Comparison of ENCODE assay signal across 1 cellular context in the genomic region with DNA sequence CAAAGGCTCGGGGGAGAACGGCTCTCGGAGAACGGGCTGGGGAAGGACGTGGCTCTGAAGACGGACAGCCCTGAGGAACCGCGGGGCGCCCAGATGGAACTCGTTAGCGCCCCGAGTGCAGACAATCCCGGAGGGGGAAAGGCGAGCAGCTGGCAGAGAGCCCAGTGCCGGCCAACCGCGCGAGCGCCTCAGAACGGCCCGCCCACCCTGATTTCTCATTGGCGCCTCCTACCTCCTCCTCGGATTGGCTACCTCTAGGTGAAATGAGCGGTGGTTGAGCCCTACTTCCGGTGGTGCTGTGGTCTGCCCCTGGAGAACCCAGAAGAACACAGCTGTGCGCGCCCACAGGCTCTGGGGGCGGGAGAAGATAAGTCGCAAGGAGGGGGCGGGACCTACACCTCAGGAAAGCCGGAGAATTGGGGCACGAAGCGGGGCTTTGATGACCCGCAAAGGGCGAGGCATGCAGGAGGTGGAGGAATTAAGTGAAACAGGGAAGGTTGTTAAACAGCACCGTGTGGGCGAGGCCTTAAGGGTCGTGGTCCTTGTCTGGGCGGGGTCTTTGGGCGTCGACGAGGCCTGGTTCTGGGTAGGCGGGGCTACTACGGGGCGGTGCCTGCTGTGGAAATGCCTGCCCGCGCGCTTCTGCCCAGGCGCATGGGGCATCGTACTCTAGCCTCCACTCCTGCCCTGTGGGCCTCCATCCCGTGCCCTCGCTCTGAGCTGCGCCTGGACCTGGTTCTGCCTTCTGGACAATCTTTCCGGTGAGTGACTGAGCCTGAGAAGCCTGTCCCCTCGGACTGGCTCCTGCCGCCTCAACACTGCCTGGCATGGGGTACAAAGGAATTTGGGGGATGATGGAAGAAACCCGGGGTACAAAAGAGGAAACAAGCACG.
TF ChIP-seq lines count a peak whose summit lies in the region.

A gene (plus strand): TSS at position 290 of the 893 bp plus-strand sequence. CDS start 335 bp downstream, at position 625.

TF ChIP-seq in K562, 482 proteins besides CTCF, POLR2A, EP300 and RAD21 (continued from another document and continues in another):
- TF ChIP-seq, protein P1, sequence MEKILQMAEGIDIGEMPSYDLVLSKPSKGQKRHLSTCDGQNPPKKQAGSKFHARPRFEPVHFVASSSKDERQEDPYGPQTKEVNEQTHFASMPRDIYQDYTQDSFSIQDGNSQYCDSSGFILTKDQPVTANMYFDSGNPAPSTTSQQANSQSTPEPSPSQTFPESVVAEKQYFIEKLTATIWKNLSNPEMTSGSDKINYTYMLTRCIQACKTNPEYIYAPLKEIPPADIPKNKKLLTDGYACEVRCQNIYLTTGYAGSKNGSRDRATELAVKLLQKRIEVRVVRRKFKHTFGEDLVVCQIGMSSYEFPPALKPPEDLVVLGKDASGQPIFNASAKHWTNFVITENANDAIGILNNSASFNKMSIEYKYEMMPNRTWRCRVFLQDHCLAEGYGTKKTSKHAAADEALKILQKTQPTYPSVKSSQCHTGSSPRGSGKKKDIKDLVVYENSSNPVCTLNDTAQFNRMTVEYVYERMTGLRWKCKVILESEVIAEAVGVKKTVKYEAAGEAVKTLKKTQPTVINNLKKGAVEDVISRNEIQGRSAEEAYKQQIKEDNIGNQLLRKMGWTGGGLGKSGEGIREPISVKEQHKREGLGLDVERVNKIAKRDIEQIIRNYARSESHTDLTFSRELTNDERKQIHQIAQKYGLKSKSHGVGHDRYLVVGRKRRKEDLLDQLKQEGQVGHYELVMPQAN (IDR thresholded peaks at IDR 0.05; ENCODE audit: borderline replicate concordance): peak; percentile 88
- TF ChIP-seq MAZ (CRISPR knock-in tag; conservative IDR thresholded peaks at IDR 0.05 in 1 of 2, IDR thresholded peaks at IDR 0.05 in 1 of 2) (peak; percentile 66 to 88; a peak in 2 of 4 replicates), KAT8 (IDR thresholded peaks at IDR 0.05; ENCODE audit: low read depth) (no peak), ARHGAP35 (IDR thresholded peaks at IDR 0.05; ENCODE audit: partially characterized antibody) (no peak), GABPB2 (CRISPR knock-in tag; conservative IDR thresholded peaks at IDR 0.05) (no peak), FOXA1 (IDR thresholded peaks at IDR 0.05; ENCODE audit: borderline replicate concordance) (no peak), CCAR2 (IDR thresholded peaks at IDR 0.05; ENCODE audit: low read depth, low read length) (no peak), ILK (tag; IDR thresholded peaks at IDR 0.05; ENCODE audit: borderline replicate concordance, low read depth) (no peak), STAT5B (CRISPR knock-in tag; IDR thresholded peaks at IDR 0.05) (no peak), ZNF224 (CRISPR knock-in tag; IDR thresholded peaks at IDR 0.05) (peak; percentile 68; the same call in 1 of the 2 replicates), MYC (IDR thresholded peaks at IDR 0.05; ENCODE audit: low read depth, low read length) (peak; percentile 52), MYC (CRISPR knock-in tag; IDR thresholded peaks at IDR 0.05; ENCODE audit: borderline replicate concordance, low read depth) (no peak), HEY1 (CRISPR knock-in tag; IDR thresholded peaks at IDR 0.05; ENCODE audit: borderline replicate concordance) (no peak), BMI1 (IDR thresholded peaks at IDR 0.05; ENCODE audit: low read length) (no peak), STAG1 (CRISPR knock-in tag; IDR thresholded peaks at IDR 0.05; ENCODE audit: borderline replicate concordance) (no peak), ZNF263 (CRISPR knock-in tag; IDR thresholded peaks at IDR 0.05; ENCODE audit: borderline replicate concordance) (peak; percentile 64; the same call in 1 of the 2 replicates), FIP1L1 (IDR thresholded peaks at IDR 0.05; ENCODE audit: low read depth, low read length, poor library complexity, severe bottlenecking) (peak; percentile 44), NFXL1 (CRISPR knock-in tag; IDR thresholded peaks at IDR 0.05) (no peak), RBM25 (IDR thresholded peaks at IDR 0.05; ENCODE audit: low read depth, low read length, severe bottlenecking) (peak; percentile 37), ZEB2 (IDR thresholded peaks at IDR 0.05) (0 out of 2 replicates have a peak, but pooled peaks have one; percentile 11), SP1 (CRISPR knock-in tag; IDR thresholded peaks at IDR 0.05) (peak; percentile 96), MTF1 (CRISPR knock-in tag; IDR thresholded peaks at IDR 0.05; ENCODE audit: borderline replicate concordance) (no peak), ZNF668 (CRISPR knock-in tag; IDR thresholded peaks at IDR 0.05) (no peak), HNRNPH1 (optimal IDR thresholded peaks at IDR 0.05; ENCODE audit: low read depth, low read length) (no peak), OTX1 (CRISPR knock-in tag; IDR thresholded peaks at IDR 0.05) (0 out of 2 replicates have a peak, but pooled peaks have one; percentile 14), MXI1 (IDR thresholded peaks at IDR 0.05; ENCODE audit: low read depth, low read length) (no peak), CBX5 (IDR thresholded peaks at IDR 0.05; ENCODE audit: borderline replicate concordance, low read depth) (no peak), ZNF324 (CRISPR knock-in tag; IDR thresholded peaks at IDR 0.05) (no peak; the same call in 1 of the 2 replicates), DPF2 (IDR thresholded peaks at IDR 0.05) (peak; percentile 82), POLR3G (IDR thresholded peaks at IDR 0.05; ENCODE audit: extremely low read depth, insufficient read length, insufficient replicate concordance) (no peak), FOS (IDR thresholded peaks at IDR 0.05; ENCODE audit: extremely low read depth, insufficient read length) (peak; percentile 71), SETDB1 (IDR thresholded peaks at IDR 0.05; ENCODE audit: low read length) (peak; percentile 36), NR3C1 (CRISPR knock-in tag; IDR thresholded peaks at IDR 0.05) (no peak), RFX1 (IDR thresholded peaks at IDR 0.05) (no peak), ZFP1 (CRISPR knock-in tag; IDR thresholded peaks at IDR 0.05) (no peak)
- TF ChIP-seq, protein P2, sequence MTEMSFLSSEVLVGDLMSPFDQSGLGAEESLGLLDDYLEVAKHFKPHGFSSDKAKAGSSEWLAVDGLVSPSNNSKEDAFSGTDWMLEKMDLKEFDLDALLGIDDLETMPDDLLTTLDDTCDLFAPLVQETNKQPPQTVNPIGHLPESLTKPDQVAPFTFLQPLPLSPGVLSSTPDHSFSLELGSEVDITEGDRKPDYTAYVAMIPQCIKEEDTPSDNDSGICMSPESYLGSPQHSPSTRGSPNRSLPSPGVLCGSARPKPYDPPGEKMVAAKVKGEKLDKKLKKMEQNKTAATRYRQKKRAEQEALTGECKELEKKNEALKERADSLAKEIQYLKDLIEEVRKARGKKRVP (CRISPR knock-in tag; IDR thresholded peaks at IDR 0.05): no peak
- TF ChIP-seq, protein P3, sequence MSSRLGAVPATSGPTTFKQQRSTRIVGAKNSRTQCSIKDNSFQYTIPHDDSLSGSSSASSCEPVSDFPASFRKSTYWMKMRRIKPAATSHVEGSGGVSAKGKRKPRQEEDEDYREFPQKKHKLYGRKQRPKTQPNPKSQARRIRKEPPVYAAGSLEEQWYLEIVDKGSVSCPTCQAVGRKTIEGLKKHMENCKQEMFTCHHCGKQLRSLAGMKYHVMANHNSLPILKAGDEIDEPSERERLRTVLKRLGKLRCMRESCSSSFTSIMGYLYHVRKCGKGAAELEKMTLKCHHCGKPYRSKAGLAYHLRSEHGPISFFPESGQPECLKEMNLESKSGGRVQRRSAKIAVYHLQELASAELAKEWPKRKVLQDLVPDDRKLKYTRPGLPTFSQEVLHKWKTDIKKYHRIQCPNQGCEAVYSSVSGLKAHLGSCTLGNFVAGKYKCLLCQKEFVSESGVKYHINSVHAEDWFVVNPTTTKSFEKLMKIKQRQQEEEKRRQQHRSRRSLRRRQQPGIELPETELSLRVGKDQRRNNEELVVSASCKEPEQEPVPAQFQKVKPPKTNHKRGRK (tag; IDR thresholded peaks at IDR 0.05): no peak
- TF ChIP-seq, protein P4, sequence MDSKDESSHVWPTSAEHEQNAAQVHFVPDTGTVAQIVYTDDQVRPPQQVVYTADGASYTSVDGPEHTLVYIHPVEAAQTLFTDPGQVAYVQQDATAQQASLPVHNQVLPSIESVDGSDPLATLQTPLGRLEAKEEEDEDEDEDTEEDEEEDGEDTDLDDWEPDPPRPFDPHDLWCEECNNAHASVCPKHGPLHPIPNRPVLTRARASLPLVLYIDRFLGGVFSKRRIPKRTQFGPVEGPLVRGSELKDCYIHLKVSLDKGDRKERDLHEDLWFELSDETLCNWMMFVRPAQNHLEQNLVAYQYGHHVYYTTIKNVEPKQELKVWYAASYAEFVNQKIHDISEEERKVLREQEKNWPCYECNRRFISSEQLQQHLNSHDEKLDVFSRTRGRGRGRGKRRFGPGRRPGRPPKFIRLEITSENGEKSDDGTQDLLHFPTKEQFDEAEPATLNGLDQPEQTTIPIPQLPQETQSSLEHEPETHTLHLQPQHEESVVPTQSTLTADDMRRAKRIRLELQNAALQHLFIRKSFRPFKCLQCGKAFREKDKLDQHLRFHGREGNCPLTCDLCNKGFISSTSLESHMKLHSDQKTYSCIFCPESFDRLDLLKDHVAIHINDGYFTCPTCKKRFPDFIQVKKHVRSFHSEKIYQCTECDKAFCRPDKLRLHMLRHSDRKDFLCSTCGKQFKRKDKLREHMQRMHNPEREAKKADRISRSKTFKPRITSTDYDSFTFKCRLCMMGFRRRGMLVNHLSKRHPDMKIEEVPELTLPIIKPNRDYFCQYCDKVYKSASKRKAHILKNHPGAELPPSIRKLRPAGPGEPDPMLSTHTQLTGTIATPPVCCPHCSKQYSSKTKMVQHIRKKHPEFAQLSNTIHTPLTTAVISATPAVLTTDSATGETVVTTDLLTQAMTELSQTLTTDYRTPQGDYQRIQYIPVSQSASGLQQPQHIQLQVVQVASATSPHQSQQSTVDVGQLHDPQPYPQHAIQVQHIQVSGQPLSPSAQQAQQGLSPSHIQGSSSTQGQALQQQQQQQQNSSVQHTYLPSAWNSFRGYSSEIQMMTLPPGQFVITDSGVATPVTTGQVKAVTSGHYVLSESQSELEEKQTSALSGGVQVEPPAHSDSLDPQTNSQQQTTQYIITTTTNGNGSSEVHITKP (IDR thresholded peaks at IDR 0.05; ENCODE audit: partially characterized antibody): peak; percentile 97
- TF ChIP-seq, protein P5, sequence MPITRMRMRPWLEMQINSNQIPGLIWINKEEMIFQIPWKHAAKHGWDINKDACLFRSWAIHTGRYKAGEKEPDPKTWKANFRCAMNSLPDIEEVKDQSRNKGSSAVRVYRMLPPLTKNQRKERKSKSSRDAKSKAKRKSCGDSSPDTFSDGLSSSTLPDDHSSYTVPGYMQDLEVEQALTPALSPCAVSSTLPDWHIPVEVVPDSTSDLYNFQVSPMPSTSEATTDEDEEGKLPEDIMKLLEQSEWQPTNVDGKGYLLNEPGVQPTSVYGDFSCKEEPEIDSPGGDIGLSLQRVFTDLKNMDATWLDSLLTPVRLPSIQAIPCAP (CRISPR knock-in tag; IDR thresholded peaks at IDR 0.05; ENCODE audit: borderline replicate concordance): no peak
- TF ChIP-seq, protein P6, sequence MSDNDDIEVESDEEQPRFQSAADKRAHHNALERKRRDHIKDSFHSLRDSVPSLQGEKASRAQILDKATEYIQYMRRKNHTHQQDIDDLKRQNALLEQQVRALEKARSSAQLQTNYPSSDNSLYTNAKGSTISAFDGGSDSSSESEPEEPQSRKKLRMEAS (CRISPR knock-in tag; IDR thresholded peaks at IDR 0.05): peak; percentile 34; the same call in 1 of the 2 replicates
- TF ChIP-seq, protein P7, sequence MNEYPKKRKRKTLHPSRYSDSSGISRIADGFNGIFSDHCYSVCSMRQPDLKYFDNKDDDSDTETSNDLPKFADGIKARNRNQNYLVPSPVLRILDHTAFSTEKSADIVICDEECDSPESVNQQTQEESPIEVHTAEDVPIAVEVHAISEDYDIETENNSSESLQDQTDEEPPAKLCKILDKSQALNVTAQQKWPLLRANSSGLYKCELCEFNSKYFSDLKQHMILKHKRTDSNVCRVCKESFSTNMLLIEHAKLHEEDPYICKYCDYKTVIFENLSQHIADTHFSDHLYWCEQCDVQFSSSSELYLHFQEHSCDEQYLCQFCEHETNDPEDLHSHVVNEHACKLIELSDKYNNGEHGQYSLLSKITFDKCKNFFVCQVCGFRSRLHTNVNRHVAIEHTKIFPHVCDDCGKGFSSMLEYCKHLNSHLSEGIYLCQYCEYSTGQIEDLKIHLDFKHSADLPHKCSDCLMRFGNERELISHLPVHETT (CRISPR knock-in tag; conservative IDR thresholded peaks at IDR 0.05 in 1 of 2, IDR thresholded peaks at IDR 0.05 in 1 of 2): peak in 1 of 2 experiments; percentile 78; a peak in 1 of 4 replicates
- TF ChIP-seq, protein P8, sequence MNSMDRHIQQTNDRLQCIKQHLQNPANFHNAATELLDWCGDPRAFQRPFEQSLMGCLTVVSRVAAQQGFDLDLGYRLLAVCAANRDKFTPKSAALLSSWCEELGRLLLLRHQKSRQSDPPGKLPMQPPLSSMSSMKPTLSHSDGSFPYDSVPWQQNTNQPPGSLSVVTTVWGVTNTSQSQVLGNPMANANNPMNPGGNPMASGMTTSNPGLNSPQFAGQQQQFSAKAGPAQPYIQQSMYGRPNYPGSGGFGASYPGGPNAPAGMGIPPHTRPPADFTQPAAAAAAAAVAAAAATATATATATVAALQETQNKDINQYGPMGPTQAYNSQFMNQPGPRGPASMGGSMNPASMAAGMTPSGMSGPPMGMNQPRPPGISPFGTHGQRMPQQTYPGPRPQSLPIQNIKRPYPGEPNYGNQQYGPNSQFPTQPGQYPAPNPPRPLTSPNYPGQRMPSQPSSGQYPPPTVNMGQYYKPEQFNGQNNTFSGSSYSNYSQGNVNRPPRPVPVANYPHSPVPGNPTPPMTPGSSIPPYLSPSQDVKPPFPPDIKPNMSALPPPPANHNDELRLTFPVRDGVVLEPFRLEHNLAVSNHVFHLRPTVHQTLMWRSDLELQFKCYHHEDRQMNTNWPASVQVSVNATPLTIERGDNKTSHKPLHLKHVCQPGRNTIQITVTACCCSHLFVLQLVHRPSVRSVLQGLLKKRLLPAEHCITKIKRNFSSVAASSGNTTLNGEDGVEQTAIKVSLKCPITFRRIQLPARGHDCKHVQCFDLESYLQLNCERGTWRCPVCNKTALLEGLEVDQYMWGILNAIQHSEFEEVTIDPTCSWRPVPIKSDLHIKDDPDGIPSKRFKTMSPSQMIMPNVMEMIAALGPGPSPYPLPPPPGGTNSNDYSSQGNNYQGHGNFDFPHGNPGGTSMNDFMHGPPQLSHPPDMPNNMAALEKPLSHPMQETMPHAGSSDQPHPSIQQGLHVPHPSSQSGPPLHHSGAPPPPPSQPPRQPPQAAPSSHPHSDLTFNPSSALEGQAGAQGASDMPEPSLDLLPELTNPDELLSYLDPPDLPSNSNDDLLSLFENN (IDR thresholded peaks at IDR 0.05; ENCODE audit: low read depth in 2 of 2, low read length in 2 of 2): no peak
- TF ChIP-seq, protein P9, sequence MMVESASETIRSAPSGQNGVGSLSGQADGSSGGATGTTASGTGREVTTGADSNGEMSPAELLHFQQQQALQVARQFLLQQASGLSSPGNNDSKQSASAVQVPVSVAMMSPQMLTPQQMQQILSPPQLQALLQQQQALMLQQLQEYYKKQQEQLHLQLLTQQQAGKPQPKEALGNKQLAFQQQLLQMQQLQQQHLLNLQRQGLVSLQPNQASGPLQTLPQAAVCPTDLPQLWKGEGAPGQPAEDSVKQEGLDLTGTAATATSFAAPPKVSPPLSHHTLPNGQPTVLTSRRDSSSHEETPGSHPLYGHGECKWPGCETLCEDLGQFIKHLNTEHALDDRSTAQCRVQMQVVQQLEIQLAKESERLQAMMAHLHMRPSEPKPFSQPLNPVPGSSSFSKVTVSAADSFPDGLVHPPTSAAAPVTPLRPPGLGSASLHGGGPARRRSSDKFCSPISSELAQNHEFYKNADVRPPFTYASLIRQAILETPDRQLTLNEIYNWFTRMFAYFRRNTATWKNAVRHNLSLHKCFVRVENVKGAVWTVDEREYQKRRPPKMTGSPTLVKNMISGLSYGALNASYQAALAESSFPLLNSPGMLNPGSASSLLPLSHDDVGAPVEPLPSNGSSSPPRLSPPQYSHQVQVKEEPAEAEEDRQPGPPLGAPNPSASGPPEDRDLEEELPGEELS (CRISPR knock-in tag; IDR thresholded peaks at IDR 0.05; ENCODE audit: borderline replicate concordance): peak; percentile 90
